ENCODE assay signal across 25 cellular contexts in the genomic region with DNA sequence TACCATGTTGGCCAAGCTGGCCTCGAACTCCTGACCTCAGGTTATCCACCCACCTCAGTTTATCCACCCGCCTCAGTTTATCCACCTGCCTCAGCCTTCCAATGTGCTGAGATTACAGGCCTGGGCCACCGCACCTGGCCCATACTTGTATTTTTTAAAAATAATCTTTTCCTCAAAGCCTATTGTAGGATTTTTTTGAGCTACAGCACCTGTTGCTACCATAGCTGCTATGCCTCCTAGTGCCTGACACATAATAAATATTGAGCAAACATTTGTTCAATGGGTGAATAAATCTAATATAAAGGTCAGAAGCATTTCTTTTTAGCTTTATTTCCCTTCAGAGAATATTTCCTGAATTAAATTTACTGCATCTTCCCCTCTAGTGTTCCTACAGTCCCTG. TPM values are rescaled to one million over a fixed set of nuclear protein-coding genes. Genes with fewer than 3 reads are reported as not detected.
DNase-seq lines count a peak whose midpoint lies in the region; ATAC-seq, FAIRE-seq and TF ChIP-seq lines count a peak whose summit lies in the region.
"Had no signal": no experiment of that assay in that cellular context is flagged by ENCODE, and none has a peak within 500 bp of the region (broad histone marks: within the 10 kb centered on the region; RNA-seq: fewer than 3 reads in every experiment).

No MANE protein-coding gene starts in this region.

- POLR2A ChIA-PET in OCI-LY7 (lab: Charles Lee) (interaction anchor here (0.6 to 3.2 kb wide), 14 partner anchors 9 to 207 kb away, joined by 3 to 16 read pairs (median 4); partner anchors contain the start of gene PARP1), K562 (lab: Yijun Ruan, JAX) (interaction anchor here (0.6 to 1.1 kb wide), 5 partner anchors 9 to 433 kb away, joined by 3 to 4 read pairs (median 3); partner anchors contain the start of gene MIXL1)

- no peak for TF ChIP-seq POLR2A in K562 (conservative IDR thresholded peaks at IDR 0.05)

- in situ Hi-C loops in K562 (cut with MboI): no loop called here

- 0% methylated on average over 3 of the region's 3 CpGs for WGBS in K562 (ENCODE audit: insufficient coverage, low coverage, missing lambda C conversion rate)

- H3K9me1 ChIP-seq in K562 (ENCODE audit: control insufficient read depth, insufficient read depth, low read length): no peaks in the 10 kb centered on the region

- H4K20me1 ChIP-seq in DOHH2 (ENCODE audit: control insufficient read depth, insufficient read depth, low read depth, low read length) (no peaks in the 10 kb centered on the region), OCI-LY7 (ENCODE audit: insufficient read depth, low read length) (no peaks in the 10 kb centered on the region), K562 (replicated peaks; ENCODE audit: control insufficient read depth, insufficient read depth, low read length) (no peaks in the 10 kb centered on the region)

- peak overlapping the region; percentile 31; the same call in 1 of the 2 replicates for H3K4me3 ChIP-seq in DOHH2 (ENCODE audit: low read length)
- H3K4me3 ChIP-seq in OCI-LY7 (ENCODE audit: low read depth, low read length, poor library complexity, severe bottlenecking): no peak overlapping the region
- no peak overlapping the region for H3K4me3 ChIP-seq in K562
- H3K4me3 ChIP-seq: A549, GM12878, GM23338 had no signal

- ATAC-seq in K562: no peak
- ATAC-seq in left lobe of liver: no peak
- ATAC-seq: A549, GM12878, GM23338, HCT116 had no signal

- no peak for DNase-seq in OCI-LY7 (ENCODE audit: low spot score)
- no peak for DNase-seq in K562 (ENCODE audit: extremely low read depth in 1 of 4, low spot score in 3 of 4)
- DNase-seq in left lobe of liver (ENCODE audit: low spot score): no peak
- no peak for DNase-seq in HPDE6-E6E7 (ENCODE audit: extremely low spot score)
- no peak for DNase-seq in islet precursor cell
- no peak for DNase-seq in SKM-1 treated with dmso at 0.1 percent for 144 hours (lab: John Stamatoyannopoulos, UW; ENCODE audit: unreplicated experiment)
- DNase-seq: 8988T; ACHN; AML-193; C1 segment of cervical spinal cord; CD4-positive, alpha-beta memory T cell; COR-L47; DMS153; DND-41; EL; GDM1; H9; HFFc6 had no signal

- intact Hi-C loops in OCI-LY7 (cut with micrococcal nuclease; ENCODE audit: unreplicated experiment): no loop called here
- intact Hi-C loops in K562 (cut with micrococcal nuclease): loop anchor here (5.0 kb wide), 1 partner anchor 205 kb away; the partner anchor contains the start of gene PARP1

- 0 out of 2 replicates have a peak, but pooled peaks cover 3% of the 10 kb centered on the region for H3F3A ChIP-seq in DOHH2 (ENCODE audit: control insufficient read depth, insufficient read depth)

- H3K4me2 ChIP-seq in DOHH2 (ENCODE audit: low read length): peak overlapping the region; percentile 55
- peak overlapping the region; percentile 51 for H3K4me2 ChIP-seq in OCI-LY7 (ENCODE audit: low read length)
- H3K4me2 ChIP-seq in K562 (ENCODE audit: insufficient read depth, low read length): no peak overlapping the region
- H3K4me2 ChIP-seq: A549, GM23338 had no signal

- TF ChIP-seq CTCF in DOHH2 (IDR thresholded peaks at IDR 0.05; ENCODE audit: low read depth, low read length, poor library complexity, severe bottlenecking) (no peak), OCI-LY7 (conservative IDR thresholded peaks at IDR 0.05; ENCODE audit: low read length) (0 out of 2 replicates have a peak, but pooled peaks have one; percentile 17), K562 (IDR thresholded peaks at IDR 0.05 in 2 of 3, conservative IDR thresholded peaks at IDR 0.05 in 1 of 3; ENCODE audit: insufficient read depth in 2 of 3, low read depth in 1 of 3, low read length in 3 of 3) (no peak)

- H3K4me1 ChIP-seq in DOHH2 (ENCODE audit: control insufficient read depth, low read length): peaks cover 42% of the 10 kb centered on the region
- peaks cover 45% of the 10 kb centered on the region for H3K4me1 ChIP-seq in OCI-LY7 (ENCODE audit: insufficient read depth, low read length, poor library complexity, severe bottlenecking)
- no peaks in the 10 kb centered on the region for H3K4me1 ChIP-seq in K562 (replicated peaks in 1 of 2; ENCODE audit: control insufficient read depth in 2 of 2, insufficient read depth in 2 of 2, low read length in 2 of 2)
- H3K4me1 ChIP-seq: A549 had no signal

- peak overlapping the region; percentile 93; the same call in 1 of the 2 replicates for H2AFZ ChIP-seq in OCI-LY7 (ENCODE audit: low read length)
- peak overlapping the region; percentile 14; the same call in 1 of the 2 replicates for H2AFZ ChIP-seq in K562 (ENCODE audit: low read depth, low read length)

- BruUV-seq in OCI-LY7 (replicated peaks; lab: Mats Ljungman, UMichigan): no TSS peak
- no TSS peak for BruUV-seq in K562 (replicated peaks; lab: Mats Ljungman, UMichigan)

- no peak for TF ChIP-seq EP300 in K562 (IDR thresholded peaks at IDR 0.05; ENCODE audit: low read length)

- no peaks in the 10 kb centered on the region for H3K9me2 ChIP-seq in DOHH2 (replicated peaks; ENCODE audit: control insufficient read depth, low read length)
- H3K9me2 ChIP-seq in OCI-LY7 (ENCODE audit: insufficient read depth, low read length): no peaks in the 10 kb centered on the region

- no peak overlapping the region for H3K27ac ChIP-seq in DOHH2 (ENCODE audit: low read depth, low read length)
- peak overlapping the region; percentile 35 for H3K27ac ChIP-seq in OCI-LY7 (ENCODE audit: low read depth, low read length, poor library complexity, severe bottlenecking)
- H3K27ac ChIP-seq in K562 (ENCODE audit: extremely low read depth, low read depth, low read length): no peak overlapping the region
- H3K27ac ChIP-seq: A549 had no signal

- CTCF ChIA-PET in OCI-LY7 (lab: Charles Lee; ENCODE audit: unreplicated experiment) (interaction anchor here (0.9 to 1.4 kb wide), 4 partner anchors 77 to 202 kb away, joined by 3 to 5 read pairs (median 4); no protein-coding TSS in a partner anchor), K562 (lab: Yijun Ruan, JAX; ENCODE audit: low intra/inter-chr PET ratio) (no interaction called here)

- H3K9me3 ChIP-seq in DOHH2 (ENCODE audit: control insufficient read depth, insufficient read depth, low read length): no peaks in the 10 kb centered on the region
- no peaks in the 10 kb centered on the region for H3K9me3 ChIP-seq in OCI-LY7 (ENCODE audit: low read length)
- no peaks in the 10 kb centered on the region for H3K9me3 ChIP-seq in K562 (replicated peaks; ENCODE audit: control insufficient read depth, insufficient read depth, low read depth, low read length)
- H3K9me3 ChIP-seq: A549 had no signal

- H3K27me3 ChIP-seq in DOHH2 (ENCODE audit: control insufficient read depth, low read length) (no peaks in the 10 kb centered on the region), K562 (ENCODE audit: control insufficient read depth in 2 of 2, insufficient read depth in 2 of 2, low read length in 2 of 2) (peaks cover 2 to 6% of the 10 kb centered on the region in 2 experiments; a peak in 3 of 5 replicates)

- H3K9ac ChIP-seq in K562 (ENCODE audit: insufficient read depth in 1 of 2, low read depth in 2 of 2, low read length in 2 of 2): no peak overlapping the region

- no peaks in the 10 kb centered on the region for H3K79me2 ChIP-seq in DOHH2 (ENCODE audit: control insufficient read depth, low read length)
- H3K79me2 ChIP-seq in OCI-LY7 (ENCODE audit: insufficient read depth, low read depth, low read length): no peaks in the 10 kb centered on the region
- H3K79me2 ChIP-seq in K562 (ENCODE audit: control insufficient read depth, insufficient read depth, low read length): no peaks in the 10 kb centered on the region

- no peak for TF ChIP-seq RAD21 in K562 (CRISPR knock-in tag; conservative IDR thresholded peaks at IDR 0.05 in 1 of 2, IDR thresholded peaks at IDR 0.05 in 1 of 2)

- H3K36me3 ChIP-seq in DOHH2 (ENCODE audit: control insufficient read depth, low read length): no peaks in the 10 kb centered on the region
- H3K36me3 ChIP-seq in OCI-LY7 (ENCODE audit: insufficient read depth, low read length): no peaks in the 10 kb centered on the region
- H3K36me3 ChIP-seq in K562 (ENCODE audit: control insufficient read depth, insufficient read depth, low read length): no peaks in the 10 kb centered on the region

- FAIRE-seq in K562 (lab: Jason Lieb, UNC): no peak
- FAIRE-seq: A549, GM12878, GM19239 had no signal

RNA-seq across cellular contexts. Expression of gene ACBD3, which starts 15.7 kb away (rescaled TPM):
- total RNA-seq in OCI-LY7 (2014; rRNA removed; shearing (Covaris generic)): 30.3 and 35.3 TPM in 2 replicates
- 51.7 and 54.1 TPM in 2 replicates for total RNA-seq in OCI-LY7 (2022)
- 12.5 and 40.3 TPM in 2 replicates for total RNA-seq in K562 (2011; cell fraction: chromatin; rRNA removed; ENCODE audit: low replicate concordance)
- total RNA-seq in K562 (2011; cell fraction: nucleolus; rRNA removed): 8.8 and 12.5 TPM in 2 replicates
- total RNA-seq in K562 (2011; cell fraction: nucleoplasm; rRNA removed): 21.6 and 27.1 TPM in 2 replicates
- 25.4 and 31.4 TPM in 2 replicates for total RNA-seq in K562 (2014; rRNA removed)
- total RNA-seq in K562 (2014; rRNA removed; fragmentation: Illumina TruSeq; extraction: Trizol): 31.4 and 35.5 TPM in 2 replicates
- 26.1 and 26.9 TPM in 2 replicates for total RNA-seq in K562 (2015; rRNA removed; fragmentation: Illumina TruSeq; extraction: Trizol)
- 27.6 and 30.7 TPM in 2 replicates for total RNA-seq in K562 (2021)
- 36.7 and 37.6 TPM in 2 replicates for polyA plus RNA-seq in K562 (2011; rRNA removed)
- polyA plus RNA-seq in K562 (2011; cell fraction: cytosol; rRNA removed): 10.1 and 21.5 TPM in 2 replicates
- polyA plus RNA-seq in K562 (2011; cell fraction: nucleus; rRNA removed): 8.9 and 13.8 TPM in 2 replicates
- polyA plus RNA-seq in K562 (2012): 22.8 and 22.9 TPM in 2 replicates
- 25.4 and 32.1 TPM in 2 replicates for polyA plus RNA-seq in K562 (2014; fragmentation: Illumina TruSeq; extraction: Trizol)
- polyA plus RNA-seq in K562 (2014; fragmentation: Nextera tagmentation; extraction: Ambion mirVana): 10 to 100 TPM; 11.1 to 14.3 TPM
- polyA plus RNA-seq in K562 (2014; rRNA removed): 21.4 and 21.5 TPM in 2 replicates
- 55.5 and 66.5 TPM in 2 replicates for polyA minus RNA-seq in K562 (2011; rRNA and poly(A)+ RNA removed)
- 23.8 and 29.6 TPM in 2 replicates for polyA minus RNA-seq in K562 (2011; cell fraction: cytosol; rRNA and poly(A)+ RNA removed)
- 7.1 and 15.3 TPM in 2 replicates for polyA minus RNA-seq in K562 (2011; cell fraction: nucleus; rRNA and poly(A)+ RNA removed)
- total RNA-seq in left lobe of liver: 12.8 TPM

RNA-seq across cellular contexts. Expression of gene MIXL1, which starts 21.2 kb away (rescaled TPM):
- 0.28 and 0.82 TPM in 2 replicates for total RNA-seq in OCI-LY7 (2014; rRNA removed; shearing (Covaris generic))
- total RNA-seq in OCI-LY7 (2022): 2.2 and 2.7 TPM in 2 replicates
- total RNA-seq in K562 (2011; cell fraction: chromatin; rRNA removed; ENCODE audit: low replicate concordance): 0.14 TPM in 1 of 2 replicates, not detected in the other
- total RNA-seq in K562 (2011; cell fraction: nucleolus; rRNA removed): not detected in 2 replicates
- total RNA-seq in K562 (2011; cell fraction: nucleoplasm; rRNA removed): not detected in 2 replicates
- not detected in 2 replicates for total RNA-seq in K562 (2014; rRNA removed)
- not detected in 2 replicates for total RNA-seq in K562 (2014; rRNA removed; fragmentation: Illumina TruSeq; extraction: Trizol)
- not detected in 2 replicates for total RNA-seq in K562 (2015; rRNA removed; fragmentation: Illumina TruSeq; extraction: Trizol)
- total RNA-seq in K562 (2021): not detected in 2 replicates
- polyA plus RNA-seq in K562 (2011; rRNA removed): not detected in 2 replicates
- polyA plus RNA-seq in K562 (2011; cell fraction: cytosol; rRNA removed): not detected in 2 replicates
- polyA plus RNA-seq in K562 (2011; cell fraction: nucleus; rRNA removed): not detected in 2 replicates
- polyA plus RNA-seq in K562 (2012): 0.06 TPM in 1 of 2 replicates, not detected in the other
- polyA plus RNA-seq in K562 (2014; fragmentation: Illumina TruSeq; extraction: Trizol): not detected in 2 replicates
- not detected for polyA plus RNA-seq in K562 (2014; fragmentation: Nextera tagmentation; extraction: Ambion mirVana)
- polyA plus RNA-seq in K562 (2014; rRNA removed): not detected in 2 replicates
- polyA minus RNA-seq in K562 (2011; rRNA and poly(A)+ RNA removed): not detected in 2 replicates
- not detected in 2 replicates for polyA minus RNA-seq in K562 (2011; cell fraction: cytosol; rRNA and poly(A)+ RNA removed)
- polyA minus RNA-seq in K562 (2011; cell fraction: nucleus; rRNA and poly(A)+ RNA removed): not detected in 2 replicates
- not detected for total RNA-seq in left lobe of liver
- total RNA-seq: CD4-positive, alpha-beta memory T cell; H4 had no signal
- polyA plus RNA-seq: CD4-positive, alpha-beta memory T cell had no signal
